Comparison of ENCODE assay signal across 1 cellular context in genomic region chr11:7252683-7253213, GRCh38.
TF ChIP-seq lines count a peak whose summit lies in the region.

No MANE protein-coding gene starts in this region.

TF ChIP-seq in H1, 55 proteins besides CTCF, POLR2A, EP300 and RAD21 (continued from another document):
- TF ChIP-seq MAX (IDR thresholded peaks at IDR 0.05), result peak; percentile 52; the same call in 1 of the 2 replicates
